ENCODE assay signal across 1 cellular context in genomic region chr6:28188111-28188979, GRCh38.
TF ChIP-seq lines count a peak whose summit lies in the region.

No MANE protein-coding gene starts in this region.

TF ChIP-seq in H1, 55 proteins besides CTCF, POLR2A, EP300 and RAD21:
- TF ChIP-seq, protein P1, sequence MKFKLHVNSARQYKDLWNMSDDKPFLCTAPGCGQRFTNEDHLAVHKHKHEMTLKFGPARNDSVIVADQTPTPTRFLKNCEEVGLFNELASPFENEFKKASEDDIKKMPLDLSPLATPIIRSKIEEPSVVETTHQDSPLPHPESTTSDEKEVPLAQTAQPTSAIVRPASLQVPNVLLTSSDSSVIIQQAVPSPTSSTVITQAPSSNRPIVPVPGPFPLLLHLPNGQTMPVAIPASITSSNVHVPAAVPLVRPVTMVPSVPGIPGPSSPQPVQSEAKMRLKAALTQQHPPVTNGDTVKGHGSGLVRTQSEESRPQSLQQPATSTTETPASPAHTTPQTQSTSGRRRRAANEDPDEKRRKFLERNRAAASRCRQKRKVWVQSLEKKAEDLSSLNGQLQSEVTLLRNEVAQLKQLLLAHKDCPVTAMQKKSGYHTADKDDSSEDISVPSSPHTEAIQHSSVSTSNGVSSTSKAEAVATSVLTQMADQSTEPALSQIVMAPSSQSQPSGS (IDR thresholded peaks at IDR 0.05; ENCODE audit: low read length) = no peak
- TF ChIP-seq KDM1A (IDR thresholded peaks at IDR 0.05; ENCODE audit: borderline replicate concordance, low read length) (0 out of 2 replicates have a peak, but pooled peaks have one; percentile 24), SIRT6 (IDR thresholded peaks at IDR 0.05; ENCODE audit: low read length) (no peak), ATF3 (IDR thresholded peaks at IDR 0.05; ENCODE audit: insufficient read depth, low read depth, low read length) (no peak)
